Comparison of ENCODE assay signal across 24 cellular contexts in the genomic region with DNA sequence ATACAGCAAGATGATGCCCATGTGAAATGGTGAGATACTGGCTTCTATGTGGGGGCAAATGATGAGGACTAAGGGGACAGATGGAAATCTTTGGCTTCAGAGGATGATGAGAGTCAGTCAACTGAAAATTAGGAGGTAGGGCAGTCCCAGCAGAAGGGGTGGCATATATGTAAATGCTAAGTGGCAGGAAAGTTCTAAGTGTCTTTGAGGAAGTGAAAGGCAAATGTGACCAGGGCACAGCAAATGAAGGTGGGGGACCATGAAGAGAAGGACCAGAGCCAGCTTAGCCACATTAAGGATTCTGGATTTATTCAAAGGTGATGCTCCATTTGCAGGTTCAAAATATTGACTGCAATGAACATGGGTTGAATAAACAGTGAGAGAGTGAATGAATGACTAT. TPM values are rescaled to one million over a fixed set of nuclear protein-coding genes. Genes with fewer than 3 reads are reported as not detected.
DNase-seq lines count a peak whose midpoint lies in the region; ATAC-seq and TF ChIP-seq lines count a peak whose summit lies in the region.
"Had no signal": no experiment of that assay in that cellular context is flagged by ENCODE, and none has a peak within 500 bp of the region (broad histone marks: within the 10 kb centered on the region; RNA-seq: fewer than 3 reads in every experiment).

No MANE protein-coding gene starts in this region.

- peak overlapping the region; percentile 26 for H3K27ac Mint-ChIP-seq in activated naive CD8-positive, alpha-beta T cell treated with anti-CD3 and anti-CD28 coated beads for 36 hours
- H3K27ac Mint-ChIP-seq in activated naive CD8-positive, alpha-beta T cell treated with anti-CD3 and anti-CD28 coated beads, Interleukin-2, amount 50 U/mL, for 24 hours, result no peak overlapping the region
- peak overlapping the region in 2 of 3 donors; percentile 1 to 9 for H3K27ac Mint-ChIP-seq in IgD-negative memory B cell
- peak overlapping the region; percentile 68 for H3K27ac Mint-ChIP-seq in stimulated activated naive B cell treated with anti-CD40 and anti-IgM and Interleukin-4, amounts not matched to agents 10 μg/mL and 1 μg/mL and 100 μg/mL, for 72 hours
- H3K27ac Mint-ChIP-seq: activated naive CD8-positive, alpha-beta T cell treated with anti-CD3 and anti-CD28 coated beads, Interleukin-2, amount 10 ng/mL, durations not matched to agents 7 days and 5 days; endodermal cell; neural progenitor cell; T-helper 17 cell had no signal

- TF ChIP-seq CTCF in Peyer's patch (IDR thresholded peaks at IDR 0.05), result no peak
- no peak for TF ChIP-seq CTCF in dorsolateral prefrontal cortex (IDR thresholded peaks at IDR 0.05 in 54 of 56, conservative IDR thresholded peaks at IDR 0.05 in 2 of 56; ENCODE audit: low read depth in 1 of 56, partially characterized antibody in 56 of 56)
- TF ChIP-seq CTCF in breast epithelium (IDR thresholded peaks at IDR 0.05), result no peak

- TF ChIP-seq POLR2A in Peyer's patch (IDR thresholded peaks at IDR 0.05), result no peak
- no peak for TF ChIP-seq POLR2A in breast epithelium (IDR thresholded peaks at IDR 0.05)

- ATAC-seq in activated naive CD8-positive, alpha-beta T cell treated with anti-CD3 and anti-CD28 coated beads, Interleukin-2, amount 50 U/mL, for 24 hours, result no peak
- ATAC-seq in stimulated activated naive B cell treated with anti-CD40 and anti-IgM and Interleukin-4, amounts not matched to agents 10 μg/mL and 1 μg/mL and 100 μg/mL, for 72 hours (replicated peaks), result peak; percentile 50 to 62
- ATAC-seq: gastroesophageal sphincter, HepG2, sciatic nerve, T-helper 17 cell had no signal

- no peaks in the 10 kb centered on the region for H3K27me3 ChIP-seq in Peyer's patch
- H3K27me3 ChIP-seq in dorsolateral prefrontal cortex, result no peaks in the 10 kb centered on the region
- H3K27me3 ChIP-seq in breast epithelium, result no peaks in the 10 kb centered on the region
- H3K27me3 ChIP-seq: gastroesophageal sphincter, neural progenitor cell, SJCRH30, upper lobe of right lung had no signal

- intact Hi-C loops in dorsolateral prefrontal cortex (cut with DNase I) (loop anchor here in 1 of 2 donors (2.0 kb wide), 1 partner anchor 19 kb away; no protein-coding TSS in a partner anchor), breast epithelium (cut with DNase I; ENCODE audit: low total_unique reads) (no loop called here)

- H3K4me3 ChIP-seq in Peyer's patch (no peak overlapping the region), dorsolateral prefrontal cortex (no peak overlapping the region), breast epithelium (no peak overlapping the region)
- H3K4me3 ChIP-seq: gastroesophageal sphincter, lower lobe of right lung, neural progenitor cell, PC-9, SJCRH30, upper lobe of right lung had no signal

- peaks cover 2% of the 10 kb centered on the region for H3K36me3 Mint-ChIP-seq in activated naive CD8-positive, alpha-beta T cell treated with anti-CD3 and anti-CD28 coated beads for 36 hours
- no peaks in the 10 kb centered on the region for H3K36me3 Mint-ChIP-seq in activated naive CD8-positive, alpha-beta T cell treated with anti-CD3 and anti-CD28 coated beads, Interleukin-2, amount 50 U/mL, for 24 hours (ENCODE audit: low read depth)
- no peaks in the 10 kb centered on the region for H3K36me3 Mint-ChIP-seq in IgD-negative memory B cell
- peaks cover 0 to 7% of the 10 kb centered on the region in 2 donors for H3K36me3 Mint-ChIP-seq in stimulated activated naive B cell treated with anti-CD40 and anti-IgM and Interleukin-4, amounts not matched to agents 10 μg/mL and 1 μg/mL and 100 μg/mL, for 72 hours
- H3K36me3 Mint-ChIP-seq: neural progenitor cell had no signal

- no peaks in the 10 kb centered on the region for H3K9me3 ChIP-seq in Peyer's patch
- peaks cover 0 to 6% of the 10 kb centered on the region in 2 donors for H3K9me3 ChIP-seq in breast epithelium
- H3K9me3 ChIP-seq: lower lobe of right lung, upper lobe of right lung had no signal

- H3K9me3 Mint-ChIP-seq in activated naive CD8-positive, alpha-beta T cell treated with anti-CD3 and anti-CD28 coated beads for 36 hours, result no peaks in the 10 kb centered on the region
- peaks cover 4% of the 10 kb centered on the region for H3K9me3 Mint-ChIP-seq in activated naive CD8-positive, alpha-beta T cell treated with anti-CD3 and anti-CD28 coated beads, Interleukin-2, amount 50 U/mL, for 24 hours
- H3K9me3 Mint-ChIP-seq in IgD-negative memory B cell, result no peaks in the 10 kb centered on the region
- no peaks in the 10 kb centered on the region for H3K9me3 Mint-ChIP-seq in stimulated activated naive B cell treated with anti-CD40 and anti-IgM and Interleukin-4, amounts not matched to agents 10 μg/mL and 1 μg/mL and 100 μg/mL, for 72 hours
- H3K9me3 Mint-ChIP-seq: activated naive CD8-positive, alpha-beta T cell treated with anti-CD3 and anti-CD28 coated beads, Interleukin-2, amount 10 ng/mL, durations not matched to agents 7 days and 5 days; neural progenitor cell had no signal

- no peak for DNase-seq in activated naive CD8-positive, alpha-beta T cell treated with anti-CD3 and anti-CD28 coated beads for 36 hours
- DNase-seq in activated naive CD8-positive, alpha-beta T cell treated with anti-CD3 and anti-CD28 coated beads, Interleukin-2, amount 50 U/mL, for 24 hours, result no peak
- DNase-seq in Peyer's patch (peak in 2 of 3 donors; percentile 33 to 50), dorsolateral prefrontal cortex (no peak), breast epithelium (ENCODE audit: low spot score in 2 of 2) (no peak)
- no peak for DNase-seq in stimulated activated naive B cell treated with anti-CD40 and anti-IgM and Interleukin-4, amounts not matched to agents 10 μg/mL and 1 μg/mL and 100 μg/mL, for 72 hours
- no peak for DNase-seq in central memory CD4-positive, alpha-beta T cell
- DNase-seq: activated CD4-positive, alpha-beta T cell treated with anti-CD3 and anti-CD28 coated beads, Interleukin-2, amount 50 U/mL, for 1 hour; activated naive CD8-positive, alpha-beta T cell treated with anti-CD3 and anti-CD28 coated beads, Interleukin-2, amount 10 ng/mL, durations not matched to agents 7 days and 5 days; C1 segment of cervical spinal cord; lower lobe of right lung; NCI-H1694; NCI-H69; PC-9; SJCRH30; substantia nigra; T-helper 17 cell; upper lobe of right lung had no signal

- no peak overlapping the region for H3K27ac ChIP-seq in Peyer's patch
- no peak overlapping the region for H3K27ac ChIP-seq in dorsolateral prefrontal cortex
- no peak overlapping the region for H3K27ac ChIP-seq in breast epithelium
- H3K27ac ChIP-seq: gastroesophageal sphincter, lower lobe of right lung, neural progenitor cell, PC-9, SJCRH30, upper lobe of right lung had no signal

- H3K4me3 Mint-ChIP-seq in activated naive CD8-positive, alpha-beta T cell treated with anti-CD3 and anti-CD28 coated beads for 36 hours, result no peak overlapping the region
- no peak overlapping the region for H3K4me3 Mint-ChIP-seq in activated naive CD8-positive, alpha-beta T cell treated with anti-CD3 and anti-CD28 coated beads, Interleukin-2, amount 50 U/mL, for 24 hours
- H3K4me3 Mint-ChIP-seq in IgD-negative memory B cell, result peak overlapping the region in 2 of 4 donors; percentile 18 to 64
- H3K4me3 Mint-ChIP-seq in stimulated activated naive B cell treated with anti-CD40 and anti-IgM and Interleukin-4, amounts not matched to agents 10 μg/mL and 1 μg/mL and 100 μg/mL, for 72 hours, result peak overlapping the region; percentile 11 to 58
- H3K4me3 Mint-ChIP-seq: activated naive CD8-positive, alpha-beta T cell treated with anti-CD3 and anti-CD28 coated beads, Interleukin-2, amount 10 ng/mL, durations not matched to agents 7 days and 5 days; endodermal cell; neural progenitor cell; T-helper 17 cell had no signal

- H3K4me1 ChIP-seq in Peyer's patch, result peaks cover 0 to 5% (median 0%) of the 10 kb centered on the region in 4 donors
- peaks cover 0 to 4% of the 10 kb centered on the region in 2 donors for H3K4me1 ChIP-seq in breast epithelium
- H3K4me1 ChIP-seq: neural progenitor cell had no signal

- H3K27me3 Mint-ChIP-seq in activated naive CD8-positive, alpha-beta T cell treated with anti-CD3 and anti-CD28 coated beads for 36 hours, result no peaks in the 10 kb centered on the region
- H3K27me3 Mint-ChIP-seq in activated naive CD8-positive, alpha-beta T cell treated with anti-CD3 and anti-CD28 coated beads, Interleukin-2, amount 50 U/mL, for 24 hours, result no peaks in the 10 kb centered on the region
- H3K27me3 Mint-ChIP-seq in IgD-negative memory B cell, result peaks cover 1% of the 10 kb centered on the region
- H3K27me3 Mint-ChIP-seq in stimulated activated naive B cell treated with anti-CD40 and anti-IgM and Interleukin-4, amounts not matched to agents 10 μg/mL and 1 μg/mL and 100 μg/mL, for 72 hours, result no peaks in the 10 kb centered on the region
- H3K27me3 Mint-ChIP-seq: activated naive CD8-positive, alpha-beta T cell treated with anti-CD3 and anti-CD28 coated beads, Interleukin-2, amount 10 ng/mL, durations not matched to agents 7 days and 5 days; T-helper 17 cell had no signal

- H3K36me3 ChIP-seq in Peyer's patch (no peaks in the 10 kb centered on the region), breast epithelium (no peaks in the 10 kb centered on the region)
- H3K36me3 ChIP-seq: gastroesophageal sphincter, lower lobe of right lung, neural progenitor cell, SJCRH30, upper lobe of right lung had no signal

- peaks cover 24% of the 10 kb centered on the region for H3K4me1 Mint-ChIP-seq in activated naive CD8-positive, alpha-beta T cell treated with anti-CD3 and anti-CD28 coated beads for 36 hours
- peaks cover 43% of the 10 kb centered on the region for H3K4me1 Mint-ChIP-seq in activated naive CD8-positive, alpha-beta T cell treated with anti-CD3 and anti-CD28 coated beads, Interleukin-2, amount 50 U/mL, for 24 hours
- H3K4me1 Mint-ChIP-seq in IgD-negative memory B cell, result peaks cover 25 to 54% (median 46%) of the 10 kb centered on the region in 3 donors
- peaks cover 44 to 60% of the 10 kb centered on the region in 2 donors for H3K4me1 Mint-ChIP-seq in stimulated activated naive B cell treated with anti-CD40 and anti-IgM and Interleukin-4, amounts not matched to agents 10 μg/mL and 1 μg/mL and 100 μg/mL, for 72 hours

RNA-seq across cellular contexts. Expression of a gene that starts 29.2 kb away (rescaled TPM):
- 10 to 100 TPM; 23.8 to 26.5 TPM for total RNA-seq in activated naive CD8-positive, alpha-beta T cell treated with anti-CD3 and anti-CD28 coated beads for 36 hours
- 23.0 TPM for polyA plus RNA-seq in IgD-negative memory B cell
- total RNA-seq in Peyer's patch (10 to 100 TPM; 19.0 to 41.8 (median 27.8) TPM), dorsolateral prefrontal cortex (10 to 100 TPM in 48 of 120 experiments, 1 to 10 TPM in 72; 4.4 to 23.9 (median 9.4) TPM), breast epithelium (10 to 100 TPM; 23.0 to 25.9 (median 25.8) TPM)

Comparison
In these comparisons a context has a peak if more than half of its experiments do, and no peak if none do; other contexts are left out.
1. DNase-seq: peak in Peyer's patch (2 of 3); none in activated naive CD8-positive, alpha-beta T cell treated with anti-CD3 and anti-CD28 coated beads for 36 hours (single experiment), activated naive CD8-positive, alpha-beta T cell treated with anti-CD3 and anti-CD28 coated beads, Interleukin-2, amount 50 U/mL, for 24 hours (single experiment), stimulated activated naive B cell treated with anti-CD40 and anti-IgM and Interleukin-4, amounts not matched to agents 10 μg/mL and 1 μg/mL and 100 μg/mL, for 72 hours (single experiment), dorsolateral prefrontal cortex (0 of 10), breast epithelium (0 of 2) and central memory CD4-positive, alpha-beta T cell (single experiment).
2. H3K4me3 Mint-ChIP-seq: peak in stimulated activated naive B cell treated with anti-CD40 and anti-IgM and Interleukin-4, amounts not matched to agents 10 μg/mL and 1 μg/mL and 100 μg/mL, for 72 hours (2 of 2); none in activated naive CD8-positive, alpha-beta T cell treated with anti-CD3 and anti-CD28 coated beads for 36 hours (single experiment) and activated naive CD8-positive, alpha-beta T cell treated with anti-CD3 and anti-CD28 coated beads, Interleukin-2, amount 50 U/mL, for 24 hours (single experiment).